In the genomic region with DNA sequence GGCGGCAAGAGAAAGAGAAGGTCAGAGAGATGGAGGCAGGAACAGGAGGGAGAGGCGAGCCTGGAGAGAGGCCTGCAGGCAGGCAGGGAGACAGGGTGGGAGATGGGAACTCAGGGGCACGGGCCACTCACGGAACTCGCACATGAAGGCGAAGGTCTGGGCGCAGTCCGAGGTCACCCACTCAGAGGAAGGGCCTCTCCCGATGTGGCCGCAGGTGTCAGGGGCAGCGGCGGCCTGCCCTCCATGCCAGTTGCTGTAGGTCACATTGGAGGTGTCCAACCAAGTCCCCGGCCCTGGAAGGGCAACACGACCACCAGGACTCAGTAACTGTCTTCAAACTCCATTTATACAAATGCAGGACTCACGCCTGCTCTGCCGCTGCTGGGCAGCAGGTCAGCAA, we compare ENCODE assay signal across 26 cellular contexts. TPM values are rescaled to one million over a fixed set of nuclear protein-coding genes. Genes with fewer than 3 reads are reported as not detected.
"Had no signal": no experiment of that assay in that cellular context is flagged by ENCODE, and none has a peak within 500 bp of the region (broad histone marks: within the 10 kb centered on the region; RNA-seq: fewer than 3 reads in every experiment).

No MANE protein-coding gene starts in this region.

- H3K27ac Mint-ChIP-seq: activated CD8-positive, alpha-beta T cell treated with anti-CD3 and anti-CD28 coated beads for 36 hours; activated naive CD4-positive, alpha-beta T cell treated with anti-CD3 and anti-CD28 coated beads, Interleukin-2, amount 10 ng/mL, durations not matched to agents 7 days and 5 days; activated naive CD8-positive, alpha-beta T cell treated with anti-CD3 and anti-CD28 coated beads, Interleukin-2, amount 10 ng/mL, durations not matched to agents 7 days and 5 days; activated T-cell treated with anti-CD3 and anti-CD28 coated beads, Interleukin-2, amount 50 U/mL, for 72 hours had no signal

- H3K36me3 ChIP-seq: ascending aorta, breast epithelium, cardiac muscle cell, colonic mucosa had no signal

- H3K27me3 Mint-ChIP-seq: brain had no signal

- ATAC-seq: activated CD8-positive, alpha-beta T cell treated with anti-CD3 and anti-CD28 coated beads for 36 hours; activated naive CD4-positive, alpha-beta T cell treated with anti-CD3 and anti-CD28 coated beads, Interleukin-2, amount 50 U/mL, for 72 hours; activated T-cell treated with anti-CD3 and anti-CD28 coated beads, Interleukin-2, amount 50 U/mL, for 72 hours; esophagus mucosa had no signal

- H3K4me3 Mint-ChIP-seq: activated CD8-positive, alpha-beta T cell treated with anti-CD3 and anti-CD28 coated beads for 36 hours; activated naive CD4-positive, alpha-beta T cell treated with anti-CD3 and anti-CD28 coated beads, Interleukin-2, amount 10 ng/mL, durations not matched to agents 7 days and 5 days; activated naive CD8-positive, alpha-beta T cell treated with anti-CD3 and anti-CD28 coated beads, Interleukin-2, amount 10 ng/mL, durations not matched to agents 7 days and 5 days; activated T-cell treated with anti-CD3 and anti-CD28 coated beads, Interleukin-2, amount 50 U/mL, for 72 hours; brain had no signal

- H3K4me3 ChIP-seq: ascending aorta, breast epithelium, cardiac muscle cell, colonic mucosa had no signal

- DNase-seq: activated CD4-positive, alpha-beta T cell treated with anti-CD3 and anti-CD28 coated beads for 1 hour; activated CD4-positive, alpha-beta T cell treated with anti-CD3 and anti-CD28 coated beads for 4 hours; activated CD4-positive, alpha-beta T cell treated with anti-CD3 and anti-CD28 coated beads, Interleukin-2, amount 50 U/mL, for 1 hour; activated CD4-positive, alpha-beta T cell treated with anti-CD3 and anti-CD28 coated beads, Interleukin-2, amount 50 U/mL, for 48 hours; activated CD8-positive, alpha-beta memory T cell treated with anti-CD3 and anti-CD28 coated beads for 24 hours; activated CD8-positive, alpha-beta T cell treated with anti-CD3 and anti-CD28 coated beads for 36 hours; activated gamma-delta T cell; activated naive CD4-positive, alpha-beta T cell; activated naive CD4-positive, alpha-beta T cell treated with anti-CD3 and anti-CD28 coated beads, Interleukin-2, amount 10 ng/mL, durations not matched to agents 7 days and 5 days; activated naive CD8-positive, alpha-beta T cell treated with anti-CD3 and anti-CD28 coated beads, Interleukin-2, amount 10 ng/mL, durations not matched to agents 7 days and 5 days; activated T-cell treated with anti-CD3 and anti-CD28 coated beads, Interleukin-2, amount 50 U/mL, for 1 hour; activated T-cell treated with anti-CD3 and anti-CD28 coated beads, Interleukin-2, amount 50 U/mL, for 72 hours; central memory CD4-positive, alpha-beta T cell; cerebellar nuclear complex; colonic mucosa; effector CD8-positive, alpha-beta T cell; foreskin fibroblast; head of caudate nucleus; T-helper 2 cell had no signal

- H3K4me1 Mint-ChIP-seq: activated naive CD4-positive, alpha-beta T cell treated with anti-CD3 and anti-CD28 coated beads, Interleukin-2, amount 10 ng/mL, durations not matched to agents 7 days and 5 days; activated naive CD8-positive, alpha-beta T cell treated with anti-CD3 and anti-CD28 coated beads, Interleukin-2, amount 10 ng/mL, durations not matched to agents 7 days and 5 days had no signal

- H3K9me3 ChIP-seq: ascending aorta, breast epithelium, colonic mucosa had no signal

- H3K27ac ChIP-seq: ascending aorta, breast epithelium, cardiac muscle cell, colonic mucosa had no signal

- H3K27me3 ChIP-seq: ascending aorta, breast epithelium, cardiac muscle cell, colonic mucosa had no signal

- H3K36me3 Mint-ChIP-seq: activated naive CD4-positive, alpha-beta T cell treated with anti-CD3 and anti-CD28 coated beads, Interleukin-2, amount 10 ng/mL, durations not matched to agents 7 days and 5 days; activated naive CD4-positive, alpha-beta T cell treated with anti-CD3 and anti-CD28 coated beads, Interleukin-2, amount 50 U/mL, for 72 hours; activated naive CD8-positive, alpha-beta T cell treated with anti-CD3 and anti-CD28 coated beads, Interleukin-2, amount 10 ng/mL, durations not matched to agents 7 days and 5 days; brain had no signal

- H3K9me3 Mint-ChIP-seq: activated CD8-positive, alpha-beta T cell treated with anti-CD3 and anti-CD28 coated beads for 36 hours; activated naive CD4-positive, alpha-beta T cell treated with anti-CD3 and anti-CD28 coated beads, Interleukin-2, amount 10 ng/mL, durations not matched to agents 7 days and 5 days; activated naive CD4-positive, alpha-beta T cell treated with anti-CD3 and anti-CD28 coated beads, Interleukin-2, amount 50 U/mL, for 72 hours; activated naive CD8-positive, alpha-beta T cell treated with anti-CD3 and anti-CD28 coated beads, Interleukin-2, amount 10 ng/mL, durations not matched to agents 7 days and 5 days; activated T-cell treated with anti-CD3 and anti-CD28 coated beads, Interleukin-2, amount 50 U/mL, for 72 hours had no signal

- H3K4me1 ChIP-seq: ascending aorta, breast epithelium, colonic mucosa had no signal

RNA-seq across cellular contexts. Expression of gene BCO1, which starts 22.4 kb away (rescaled TPM):
- total RNA-seq: activated CD8-positive, alpha-beta T cell treated with anti-CD3 and anti-CD28 coated beads for 36 hours; activated naive CD4-positive, alpha-beta T cell treated with anti-CD3 and anti-CD28 coated beads, Interleukin-2, amount 50 U/mL, for 72 hours; activated naive CD8-positive, alpha-beta T cell treated with anti-CD3 and anti-CD28 coated beads, Interleukin-2, amount 10 ng/mL, durations not matched to agents 7 days and 5 days; activated T-cell treated with anti-CD3 and anti-CD28 coated beads, Interleukin-2, amount 50 U/mL, for 72 hours; ascending aorta; cardiac muscle cell; T-helper 1 cell treated with Interleukin-12 subunit alpha and Interleukin-12 subunit beta and Interleukin-4 antibody, amounts not matched to agents 30 ng/mL and 1 ng/mL, for 36 hours had no signal
- polyA plus RNA-seq: cardiac muscle cell had no signal
